Comparison of ENCODE assay signal across 17 cellular contexts in genomic region chr11:17391493-17392355, GRCh38. TPM values are rescaled to one million over a fixed set of nuclear protein-coding genes. Genes with fewer than 3 reads are reported as not detected.
A peak's percentile ranks its signal among the peaks of the same experiment; 100 is the strongest.
DNase-seq lines count a peak whose midpoint lies in the region; ATAC-seq and TF ChIP-seq lines count a peak whose summit lies in the region.
"Had no signal": no experiment of that assay in that cellular context is flagged by ENCODE, and none has a peak within 500 bp of the region (broad histone marks: within the 10 kb centered on the region; RNA-seq: fewer than 3 reads in every experiment).

No MANE protein-coding gene starts in this region.

- no peak for DNase-seq in Caco-2
- peak; percentile 15 for DNase-seq in GM13977 (ENCODE audit: low spot score)
- peak; percentile 82 for DNase-seq in NCI-H510A treated with DMSO at 0.1 percent for 48 hours (lab: John Stamatoyannopoulos, UW)
- DNase-seq in foreskin keratinocyte = no peak
- no peak for DNase-seq in KG1 (lab: John Stamatoyannopoulos, UW)
- DNase-seq in activated T-cell treated with anti-CD3 and anti-CD28 coated beads, Interleukin-2, amount 50 U/mL, for 72 hours = no peak
- no peak for DNase-seq in stimulated activated CD4-positive, alpha-beta T cell treated with anti-CD3 and anti-CD28 coated beads, Interleukin-2, amount 100 ng/mL, for 24 hours
- DNase-seq: activated CD4-positive, alpha-beta T cell treated with anti-CD3 and anti-CD28 coated beads, Interleukin-2, amount 50 U/mL, for 48 hours; activated gamma-delta T cell treated with Interleukin-2 at 50 U/mL for 16 hours; C1 segment of cervical spinal cord; dorsolateral prefrontal cortex; IMR-90; nephron progenitor cell; stimulated activated naive CD4-positive, alpha-beta T cell; T-helper 9 cell; uterus had no signal

- ATAC-seq in foreskin keratinocyte = peak; percentile 2
- ATAC-seq in activated T-cell treated with anti-CD3 and anti-CD28 coated beads, Interleukin-2, amount 50 U/mL, for 72 hours (replicated peaks in 1 of 2) = no peak

- peaks cover 11% of the 10 kb centered on the region for H3K36me3 Mint-ChIP-seq in Caco-2 (ENCODE audit: insufficient read depth, unreplicated experiment)
- no peaks in the 10 kb centered on the region for H3K36me3 Mint-ChIP-seq in activated T-cell treated with anti-CD3 and anti-CD28 coated beads, Interleukin-2, amount 50 U/mL, for 72 hours (ENCODE audit: insufficient read depth in 2 of 2)

- POLR2A ChIA-PET in Caco-2 (lab: Charles Lee) = no interaction called here

- H3K4me3 Mint-ChIP-seq in Caco-2 (ENCODE audit: unreplicated experiment) = peak overlapping the region; percentile 18
- peak overlapping the region in 1 of 2 donors; percentile 22 for H3K4me3 Mint-ChIP-seq in activated T-cell treated with anti-CD3 and anti-CD28 coated beads, Interleukin-2, amount 50 U/mL, for 72 hours
- H3K4me3 Mint-ChIP-seq: nephron progenitor cell had no signal

- no peaks in the 10 kb centered on the region for H3K4me1 Mint-ChIP-seq in Caco-2 (ENCODE audit: low read depth, unreplicated experiment)
- no peaks in the 10 kb centered on the region for H3K4me1 Mint-ChIP-seq in activated T-cell treated with anti-CD3 and anti-CD28 coated beads, Interleukin-2, amount 50 U/mL, for 72 hours (ENCODE audit: low read depth)
- H3K4me1 Mint-ChIP-seq: nephron progenitor cell had no signal

- no peak overlapping the region for H3K27ac ChIP-seq in foreskin keratinocyte
- H3K27ac ChIP-seq: dorsolateral prefrontal cortex, uterus had no signal

- H3K4me3 ChIP-seq in Caco-2 (ENCODE audit: low read depth, low read length) = no peak overlapping the region
- H3K4me3 ChIP-seq: dorsolateral prefrontal cortex, uterus had no signal

- H3K9me3 Mint-ChIP-seq in Caco-2 (ENCODE audit: unreplicated experiment) = no peaks in the 10 kb centered on the region
- H3K9me3 Mint-ChIP-seq in activated T-cell treated with anti-CD3 and anti-CD28 coated beads, Interleukin-2, amount 50 U/mL, for 72 hours = no peaks in the 10 kb centered on the region
- H3K9me3 Mint-ChIP-seq: nephron progenitor cell had no signal

- no peaks in the 10 kb centered on the region for H3K9me3 ChIP-seq in Caco-2
- H3K9me3 ChIP-seq: uterus had no signal

- CTCF ChIA-PET in Caco-2 (lab: Charles Lee) = interaction anchor here (0.6 to 0.7 kb wide), 3 partner anchors 81 to 153 kb away, joined by 3 read pairs; partner anchors contain the start of gene USH1C

- H3K27me3 Mint-ChIP-seq in Caco-2 (ENCODE audit: insufficient read depth, unreplicated experiment) = peaks cover 5% of the 10 kb centered on the region
- H3K27me3 Mint-ChIP-seq in activated T-cell treated with anti-CD3 and anti-CD28 coated beads, Interleukin-2, amount 50 U/mL, for 72 hours (ENCODE audit: low read depth) = peaks cover 20% of the 10 kb centered on the region

- TF ChIP-seq CTCF in Caco-2 (IDR thresholded peaks at IDR 0.05; ENCODE audit: insufficient read depth in 1 of 2, low read depth in 1 of 2, low read length in 1 of 2, severe bottlenecking in 1 of 2, unreplicated experiment in 1 of 2) = no peak
- TF ChIP-seq CTCF in GM13977 (IDR thresholded peaks at IDR 0.05; ENCODE audit: extremely low read depth, insufficient read depth, missing control alignments) = no peak
- TF ChIP-seq CTCF in foreskin keratinocyte (conservative IDR thresholded peaks at IDR 0.05) = no peak

- H3K27me3 ChIP-seq in Caco-2 (replicated peaks; ENCODE audit: control insufficient read depth, insufficient read depth, low read length) (no peaks in the 10 kb centered on the region; the same call in 1 of the 2 replicates), foreskin keratinocyte (peaks cover 11% of the 10 kb centered on the region)
- H3K27me3 ChIP-seq: dorsolateral prefrontal cortex, uterus had no signal

- BruUV-seq in Caco-2 (replicated peaks; lab: Mats Ljungman, UMichigan) = no TSS peak

- intact Hi-C loops in Caco-2 (cut with micrococcal nuclease; ENCODE audit: unreplicated experiment) = no loop called here

- peaks cover 3% of the 10 kb centered on the region; the same call in 1 of the 2 replicates for H3K4me1 ChIP-seq in Caco-2
- H3K4me1 ChIP-seq in foreskin keratinocyte = no peaks in the 10 kb centered on the region

- no peaks in the 10 kb centered on the region for H3K36me3 ChIP-seq in Caco-2 (ENCODE audit: control insufficient read depth, insufficient read depth, low read length)
- H3K36me3 ChIP-seq: uterus had no signal

- in situ Hi-C loops in GM13977 (cut with MboI; ENCODE audit: low pct_unique_long_range_greater_than_20kb, low sequenced_read_pairs, unreplicated experiment) = no loop called here

- no peak overlapping the region for H3K27ac Mint-ChIP-seq in Caco-2 (ENCODE audit: unreplicated experiment)
- no peak overlapping the region for H3K27ac Mint-ChIP-seq in activated T-cell treated with anti-CD3 and anti-CD28 coated beads, Interleukin-2, amount 50 U/mL, for 72 hours
- H3K27ac Mint-ChIP-seq: nephron progenitor cell had no signal

RNA-seq across cellular contexts. Expression of gene KCNJ11, which starts 3.3 kb away (rescaled TPM):
- total RNA-seq in Caco-2 (2022) (2.3 and 3.4 TPM in 2 replicates), foreskin keratinocyte (0.04 TPM in 1 of 2 replicates, not detected in the other)
- 0.02 TPM in 1 of 2 replicates, not detected in the other for polyA plus RNA-seq in foreskin keratinocyte
- under 1 TPM in 1 of 2 donors, not detected in 1; 0.29 TPM for total RNA-seq in activated T-cell treated with anti-CD3 and anti-CD28 coated beads, Interleukin-2, amount 50 U/mL, for 72 hours
- total RNA-seq: IMR-90, RPMI7951 had no signal
- polyA plus RNA-seq: IMR-90 had no signal

RNA-seq across cellular contexts. Expression of gene NCR3LG1, which starts 40.1 kb away (rescaled TPM):
- total RNA-seq in Caco-2 (2022) (14.6 and 14.8 TPM in 2 replicates), foreskin keratinocyte (4.2 and 9.1 TPM in 2 replicates)
- 0.31 and 0.58 TPM in 2 replicates for polyA plus RNA-seq in foreskin keratinocyte
- 1 to 10 TPM; 1.3 to 1.5 TPM for total RNA-seq in activated T-cell treated with anti-CD3 and anti-CD28 coated beads, Interleukin-2, amount 50 U/mL, for 72 hours

Comparison
In these comparisons a context has a peak if more than half of its experiments do, and no peak if none do; other contexts are left out.
1. DNase-seq: peak in GM13977 (single experiment) and NCI-H510A treated with DMSO at 0.1 percent for 48 hours (single experiment); none in Caco-2 (0 of 2), foreskin keratinocyte (0 of 2), KG1 (single experiment), activated T-cell treated with anti-CD3 and anti-CD28 coated beads, Interleukin-2, amount 50 U/mL, for 72 hours (0 of 2) and stimulated activated CD4-positive, alpha-beta T cell treated with anti-CD3 and anti-CD28 coated beads, Interleukin-2, amount 100 ng/mL, for 24 hours (0 of 2).